In the genomic region with DNA sequence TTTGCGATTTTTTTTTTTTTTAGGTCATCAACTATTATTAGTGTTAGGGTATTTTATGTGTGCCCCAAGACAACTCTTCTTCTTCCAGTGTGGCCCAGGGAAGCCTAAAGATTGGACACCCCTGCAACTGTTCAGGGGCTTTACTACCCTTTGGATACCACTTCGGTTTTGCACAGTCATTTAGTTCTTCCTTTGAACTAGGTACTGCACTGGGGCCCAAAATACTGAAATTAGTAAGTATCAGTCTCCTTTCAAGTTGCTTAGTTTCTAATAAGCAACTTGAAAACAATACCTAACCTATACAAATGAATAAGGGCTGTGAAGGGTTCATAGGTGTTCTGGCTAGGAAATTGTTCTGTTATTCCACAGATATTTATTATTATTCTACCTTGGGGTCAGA, we compare ENCODE assay signal across 12 cellular contexts. TPM values are rescaled to one million over a fixed set of nuclear protein-coding genes. Genes with fewer than 3 reads are reported as not detected.
DNase-seq lines count a peak whose midpoint lies in the region; ATAC-seq and TF ChIP-seq lines count a peak whose summit lies in the region.
"Had no signal": no experiment of that assay in that cellular context is flagged by ENCODE, and none has a peak within 500 bp of the region (broad histone marks: within the 10 kb centered on the region; RNA-seq: fewer than 3 reads in every experiment).

No MANE protein-coding gene starts in this region.

- no peak overlapping the region for H3K27ac Mint-ChIP-seq in activated T-helper 2 cell treated with anti-CD3 and anti-CD28 coated beads, Interferon-gamma antibody, Interleukin-2, Interleukin-4, amounts not matched to agents 10 μg/mL and 5 μg/mL and 100 μg/mL, durations not matched to agents 14 hours and 24 hours and 36 hours
- H3K27ac Mint-ChIP-seq: neural progenitor cell had no signal

- H3K4me2 ChIP-seq in PC-9 = no peak overlapping the region
- H3K4me2 ChIP-seq: neural progenitor cell had no signal

- no peaks in the 10 kb centered on the region for H3F3A ChIP-seq in PC-9 (ENCODE audit: insufficient read depth, low read depth)

- H3K9me3 Mint-ChIP-seq in activated T-helper 2 cell treated with anti-CD3 and anti-CD28 coated beads, Interferon-gamma antibody, Interleukin-2, Interleukin-4, amounts not matched to agents 10 μg/mL and 5 μg/mL and 100 μg/mL, durations not matched to agents 14 hours and 24 hours and 36 hours = no peaks in the 10 kb centered on the region
- H3K9me3 Mint-ChIP-seq: neural progenitor cell had no signal

- BruUV-seq in PC-9 (replicated peaks; lab: Mats Ljungman, UMichigan) = no TSS peak

- peaks cover 5% of the 10 kb centered on the region; the same call in 1 of the 2 replicates for H4K20me1 ChIP-seq in PC-9 (ENCODE audit: insufficient read depth)

- no peaks in the 10 kb centered on the region for H3K9me2 ChIP-seq in PC-9 (ENCODE audit: insufficient read depth)

- no peak for TF ChIP-seq CTCF in PC-9 (conservative IDR thresholded peaks at IDR 0.05)

- H2AFZ ChIP-seq in PC-9 = no peak overlapping the region
- H2AFZ ChIP-seq: neural progenitor cell had no signal

- POLR2A ChIA-PET in PC-9 (lab: Charles Lee; ENCODE audit: unreplicated experiment) = no interaction called here

- H3K36me3 Mint-ChIP-seq in activated T-helper 2 cell treated with anti-CD3 and anti-CD28 coated beads, Interferon-gamma antibody, Interleukin-2, Interleukin-4, amounts not matched to agents 10 μg/mL and 5 μg/mL and 100 μg/mL, durations not matched to agents 14 hours and 24 hours and 36 hours (ENCODE audit: low read depth) = peaks cover 21% of the 10 kb centered on the region
- H3K36me3 Mint-ChIP-seq: neural progenitor cell had no signal

- intact Hi-C loops in PC-9 (cut with micrococcal nuclease; ENCODE audit: unreplicated experiment) = loop anchor here (5.0 kb wide), 2 partner anchors 128 to 143 kb away; no protein-coding TSS in a partner anchor
- intact Hi-C loops in activated T-helper 2 cell treated with anti-CD3 and anti-CD28 coated beads, Interferon-gamma antibody, Interleukin-2, Interleukin-4, amounts not matched to agents 10 μg/mL and 5 μg/mL and 100 μg/mL, durations not matched to agents 14 hours and 24 hours and 36 hours (cut with micrococcal nuclease) = loop anchor here (5.0 to 10.0 kb wide), 3 partner anchors 223 to 373 kb away; no protein-coding TSS in a partner anchor

- no peaks in the 10 kb centered on the region for H3K4me1 ChIP-seq in PC-9 (replicated peaks; ENCODE audit: insufficient read depth)
- H3K4me1 ChIP-seq: neural progenitor cell had no signal

- CTCF ChIA-PET in PC-9 (lab: Charles Lee) = no interaction called here

- H3K4me3 Mint-ChIP-seq in activated T-helper 2 cell treated with anti-CD3 and anti-CD28 coated beads, Interferon-gamma antibody, Interleukin-2, Interleukin-4, amounts not matched to agents 10 μg/mL and 5 μg/mL and 100 μg/mL, durations not matched to agents 14 hours and 24 hours and 36 hours (ENCODE audit: low read depth) = no peak overlapping the region
- H3K4me3 Mint-ChIP-seq: neural progenitor cell had no signal

- no peaks in the 10 kb centered on the region for H3K9me3 ChIP-seq in PC-9 (ENCODE audit: insufficient read depth, low read depth)

- ATAC-seq in GM18498 (IDR thresholded peaks at IDR 0.05; ENCODE audit: unreplicated experiment) = peak; percentile 83
- peak; percentile 97 for ATAC-seq in GM19351 (IDR thresholded peaks at IDR 0.05; ENCODE audit: unreplicated experiment)
- ATAC-seq in HG02678 (IDR thresholded peaks at IDR 0.05; ENCODE audit: unreplicated experiment) = peak; percentile 94
- peak; percentile 97 for ATAC-seq in HG03439 (IDR thresholded peaks at IDR 0.05; ENCODE audit: unreplicated experiment)

- H3K79me2 ChIP-seq in PC-9 (ENCODE audit: low read depth) = no peaks in the 10 kb centered on the region

- no peaks in the 10 kb centered on the region for H3K36me3 ChIP-seq in PC-9 (ENCODE audit: low read depth)
- H3K36me3 ChIP-seq: neural progenitor cell had no signal

- H3K27me3 Mint-ChIP-seq in activated T-helper 2 cell treated with anti-CD3 and anti-CD28 coated beads, Interferon-gamma antibody, Interleukin-2, Interleukin-4, amounts not matched to agents 10 μg/mL and 5 μg/mL and 100 μg/mL, durations not matched to agents 14 hours and 24 hours and 36 hours (ENCODE audit: low read depth) = no peaks in the 10 kb centered on the region

- no peaks in the 10 kb centered on the region for H3K27me3 ChIP-seq in PC-9 (ENCODE audit: insufficient read depth, low read depth)
- H3K27me3 ChIP-seq: neural progenitor cell had no signal

- no peak overlapping the region for H3K27ac ChIP-seq in PC-9
- H3K27ac ChIP-seq: neural progenitor cell had no signal

- H3K4me3 ChIP-seq in PC-9 = no peak overlapping the region
- H3K4me3 ChIP-seq: neural progenitor cell had no signal

- peaks cover 14% of the 10 kb centered on the region for H3K4me1 Mint-ChIP-seq in activated T-helper 2 cell treated with anti-CD3 and anti-CD28 coated beads, Interferon-gamma antibody, Interleukin-2, Interleukin-4, amounts not matched to agents 10 μg/mL and 5 μg/mL and 100 μg/mL, durations not matched to agents 14 hours and 24 hours and 36 hours (ENCODE audit: low read depth)

- no peak for DNase-seq in ureter (ENCODE audit: low spot score)
- no peak for DNase-seq in NCI-H1930 (lab: John Stamatoyannopoulos, UW)
- DNase-seq in PC-9 = no peak
- no peak for DNase-seq in activated T-helper 2 cell treated with anti-CD3 and anti-CD28 coated beads, Interferon-gamma antibody, Interleukin-2, Interleukin-4, amounts not matched to agents 10 μg/mL and 5 μg/mL and 100 μg/mL, durations not matched to agents 14 hours and 24 hours and 36 hours (ENCODE audit: low spot score)
- DNase-seq: AML-193; central memory CD4-positive, alpha-beta T cell; substantia nigra had no signal

RNA-seq across cellular contexts. Expression of gene CWC27, which starts 45.3 kb away (rescaled TPM):
- total RNA-seq in ureter (22.8 TPM), PC-9 (2021) (17.1 and 24.1 TPM in 2 replicates)
- total RNA-seq in activated T-helper 2 cell treated with anti-CD3 and anti-CD28 coated beads, Interferon-gamma antibody, Interleukin-2, Interleukin-4, amounts not matched to agents 10 μg/mL and 5 μg/mL and 100 μg/mL, durations not matched to agents 14 hours and 24 hours and 36 hours = 30.3 and 32.9 TPM in 2 replicates

RNA-seq across cellular contexts. Expression of gene SREK1IP1, which starts 45.6 kb away (rescaled TPM):
- total RNA-seq in ureter (14.8 TPM), PC-9 (2021) (10.9 and 12.8 TPM in 2 replicates)
- 30.9 and 32.9 TPM in 2 replicates for total RNA-seq in activated T-helper 2 cell treated with anti-CD3 and anti-CD28 coated beads, Interferon-gamma antibody, Interleukin-2, Interleukin-4, amounts not matched to agents 10 μg/mL and 5 μg/mL and 100 μg/mL, durations not matched to agents 14 hours and 24 hours and 36 hours
